ENCODE assay signal across 17 cellular contexts in the genomic region with DNA sequence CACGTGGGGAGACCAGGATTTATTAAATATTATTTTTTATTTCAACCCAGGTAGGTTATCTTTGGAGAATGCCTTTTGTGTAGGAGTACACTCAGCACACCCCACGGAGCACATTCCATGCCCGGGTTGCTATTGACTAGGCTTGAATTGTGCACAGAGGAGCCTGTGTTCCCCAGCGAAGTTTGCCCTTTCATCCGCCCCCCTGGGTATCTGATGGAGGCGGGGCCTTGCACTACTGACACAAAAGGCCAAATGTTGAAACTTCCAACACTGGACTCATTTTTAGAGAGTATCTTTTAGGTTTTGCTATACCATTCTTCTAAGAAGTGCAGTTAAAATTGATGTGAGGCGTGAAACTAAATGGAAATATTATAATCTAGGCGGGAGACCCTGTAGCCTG. TPM values are rescaled to one million over a fixed set of nuclear protein-coding genes. Genes with fewer than 3 reads are reported as not detected.
DNase-seq lines count a peak whose midpoint lies in the region; ATAC-seq and TF ChIP-seq lines count a peak whose summit lies in the region.
"Had no signal": no experiment of that assay in that cellular context is flagged by ENCODE, and none has a peak within 500 bp of the region (broad histone marks: within the 10 kb centered on the region; RNA-seq: fewer than 3 reads in every experiment).

No MANE protein-coding gene starts in this region.

- H3K4me2 ChIP-seq in neural progenitor cell: peak overlapping the region; percentile 65

- no peaks in the 10 kb centered on the region for H3K79me2 ChIP-seq in neural progenitor cell (ENCODE audit: low read depth)

- TF ChIP-seq CTCF in neural progenitor cell (IDR thresholded peaks at IDR 0.05): no peak
- TF ChIP-seq CTCF in testis (IDR thresholded peaks at IDR 0.05): no peak
- TF ChIP-seq CTCF in gastroesophageal sphincter (IDR thresholded peaks at IDR 0.05): no peak
- no peak for TF ChIP-seq CTCF in mucosa of descending colon (IDR thresholded peaks at IDR 0.05)

- H3K36me3 ChIP-seq in neural progenitor cell (no peaks in the 10 kb centered on the region), testis (ENCODE audit: low read depth, missing control alignments) (no peaks in the 10 kb centered on the region), gastroesophageal sphincter (peaks cover 0 to 4% of the 10 kb centered on the region in 2 donors), mucosa of descending colon (ENCODE audit: low read depth) (no peaks in the 10 kb centered on the region)

- H3F3A ChIP-seq in neural progenitor cell (ENCODE audit: low read depth): peaks cover 16% of the 10 kb centered on the region

- H2AFZ ChIP-seq in neural progenitor cell (replicated peaks): no peak overlapping the region

- ATAC-seq in activated CD8-positive, alpha-beta memory T cell treated with anti-CD3 and anti-CD28 coated beads, Interleukin-2, amount 10 ng/mL, durations not matched to agents 7 days and 5 days: no peak
- peak; percentile 13 for ATAC-seq in left ventricle myocardium superior
- no peak for ATAC-seq in gastroesophageal sphincter
- no peak for ATAC-seq in mucosa of descending colon
- ATAC-seq in GM19463 (IDR thresholded peaks at IDR 0.05; ENCODE audit: unreplicated experiment): no peak
- ATAC-seq: stimulated activated naive CD8-positive, alpha-beta T cell treated with anti-CD3 and anti-CD28 coated beads, Interleukin-15, amount 100 ng/mL, for 72 hours had no signal

- no peak overlapping the region for H3K27ac Mint-ChIP-seq in activated CD8-positive, alpha-beta memory T cell treated with anti-CD3 and anti-CD28 coated beads, Interleukin-2, amount 10 ng/mL, durations not matched to agents 7 days and 5 days
- peak overlapping the region; percentile 99 for H3K27ac Mint-ChIP-seq in neural progenitor cell
- H3K27ac Mint-ChIP-seq: activated CD4-positive, alpha-beta T cell treated with anti-CD3 and anti-CD28 coated beads, Interleukin-2, amount 10 ng/mL, durations not matched to agents 7 days and 5 days; activated T-helper 1 cell treated with anti-CD3 and anti-CD28 coated beads, Interleukin-12 subunit alpha, Interleukin-12 subunit beta, Interleukin-2, Interleukin-4 antibody, amounts not matched to agents 30 ng/mL and 10 ng/mL and 1 ng/mL, durations not matched to agents 14 hours and 24 hours and 36 hours; stimulated activated naive CD8-positive, alpha-beta T cell treated with anti-CD3 and anti-CD28 coated beads, Interleukin-15, amount 100 ng/mL, for 72 hours had no signal

- peak; percentile 17 for DNase-seq in activated CD8-positive, alpha-beta memory T cell treated with anti-CD3 and anti-CD28 coated beads, Interleukin-2, amount 50 U/mL, for 48 hours
- DNase-seq in activated CD8-positive, alpha-beta memory T cell treated with anti-CD3 and anti-CD28 coated beads, Interleukin-2, amount 10 ng/mL, durations not matched to agents 7 days and 5 days: no peak
- peak; percentile 41 for DNase-seq in left ventricle myocardium superior
- DNase-seq in neural progenitor cell (ENCODE audit: low spot score): peak; percentile 81
- peak; percentile 85 for DNase-seq in testis
- DNase-seq in mucosa of descending colon: no peak
- DNase-seq: activated CD4-positive, alpha-beta T cell treated with anti-CD3 and anti-CD28 coated beads, Interleukin-2, amount 10 ng/mL, durations not matched to agents 7 days and 5 days; EL; NCI-H1436; NCI-H345; SHP77; stimulated activated naive CD8-positive, alpha-beta T cell treated with anti-CD3 and anti-CD28 coated beads, Interleukin-15, amount 100 ng/mL, for 72 hours; T1000 had no signal

- H3K9me3 ChIP-seq in neural progenitor cell (ENCODE audit: low read depth) (no peaks in the 10 kb centered on the region), testis (no peaks in the 10 kb centered on the region), gastroesophageal sphincter (no peaks in the 10 kb centered on the region), mucosa of descending colon (no peaks in the 10 kb centered on the region)

- H3K9ac ChIP-seq in neural progenitor cell: no peak overlapping the region

- H3K27me3 Mint-ChIP-seq in activated CD8-positive, alpha-beta memory T cell treated with anti-CD3 and anti-CD28 coated beads, Interleukin-2, amount 10 ng/mL, durations not matched to agents 7 days and 5 days: peaks cover 3% of the 10 kb centered on the region
- peaks cover 2% of the 10 kb centered on the region for H3K27me3 Mint-ChIP-seq in neural progenitor cell (ENCODE audit: insufficient read depth, low read depth)

- no peaks in the 10 kb centered on the region for H3K9me3 Mint-ChIP-seq in activated CD8-positive, alpha-beta memory T cell treated with anti-CD3 and anti-CD28 coated beads, Interleukin-2, amount 10 ng/mL, durations not matched to agents 7 days and 5 days (ENCODE audit: low read depth)
- no peaks in the 10 kb centered on the region for H3K9me3 Mint-ChIP-seq in neural progenitor cell
- H3K9me3 Mint-ChIP-seq: activated CD4-positive, alpha-beta T cell treated with anti-CD3 and anti-CD28 coated beads, Interleukin-2, amount 10 ng/mL, durations not matched to agents 7 days and 5 days; activated T-helper 1 cell treated with anti-CD3 and anti-CD28 coated beads, Interleukin-12 subunit alpha, Interleukin-12 subunit beta, Interleukin-2, Interleukin-4 antibody, amounts not matched to agents 30 ng/mL and 10 ng/mL and 1 ng/mL, durations not matched to agents 14 hours and 24 hours and 36 hours; stimulated activated naive CD8-positive, alpha-beta T cell treated with anti-CD3 and anti-CD28 coated beads, Interleukin-15, amount 100 ng/mL, for 72 hours had no signal

- no peaks in the 10 kb centered on the region for H3K36me3 Mint-ChIP-seq in activated CD8-positive, alpha-beta memory T cell treated with anti-CD3 and anti-CD28 coated beads, Interleukin-2, amount 10 ng/mL, durations not matched to agents 7 days and 5 days
- no peaks in the 10 kb centered on the region for H3K36me3 Mint-ChIP-seq in neural progenitor cell

- intact Hi-C loops in left ventricle myocardium superior (cut with micrococcal nuclease) (no loop called here), testis (cut with DNase I; ENCODE audit: low total_unique reads) (no loop called here), mucosa of descending colon (cut with DNase I, micrococcal nuclease) (no loop called here)

- H3K4me1 ChIP-seq in neural progenitor cell: peaks cover 36% of the 10 kb centered on the region
- H3K4me1 ChIP-seq in testis: peaks cover 43% of the 10 kb centered on the region
- H3K4me1 ChIP-seq in gastroesophageal sphincter: peaks cover 0 to 6% (median 0%) of the 10 kb centered on the region in 3 donors
- peaks cover 7% of the 10 kb centered on the region for H3K4me1 ChIP-seq in mucosa of descending colon (ENCODE audit: low read depth)

- peaks cover 20% of the 10 kb centered on the region for H3K4me1 Mint-ChIP-seq in activated CD8-positive, alpha-beta memory T cell treated with anti-CD3 and anti-CD28 coated beads, Interleukin-2, amount 10 ng/mL, durations not matched to agents 7 days and 5 days
- H3K4me1 Mint-ChIP-seq in neural progenitor cell: peaks cover 53% of the 10 kb centered on the region

- H4K20me1 ChIP-seq in neural progenitor cell (ENCODE audit: low read depth): no peaks in the 10 kb centered on the region

- H3K27me3 ChIP-seq in neural progenitor cell (no peaks in the 10 kb centered on the region), testis (no peaks in the 10 kb centered on the region), gastroesophageal sphincter (no peaks in the 10 kb centered on the region)

- 48 to 74% methylated on average over 8 of the region's 8 CpGs for WGBS in testis, 2 donors
- 53 to 72% methylated on average over 4 to 5 of the region's 8 CpGs for WGBS in gastroesophageal sphincter (ENCODE audit: low coverage in 1 of 2), 2 donors

- CTCF ChIA-PET in activated CD8-positive, alpha-beta memory T cell treated with anti-CD3 and anti-CD28 coated beads, Interleukin-2, amount 10 ng/mL, durations not matched to agents 7 days and 5 days (lab: Charles Lee): no interaction called here

- TF ChIP-seq POLR2A in testis (IDR thresholded peaks at IDR 0.05) (no peak), gastroesophageal sphincter (IDR thresholded peaks at IDR 0.05) (no peak)

- H3K4me3 Mint-ChIP-seq in activated CD8-positive, alpha-beta memory T cell treated with anti-CD3 and anti-CD28 coated beads, Interleukin-2, amount 10 ng/mL, durations not matched to agents 7 days and 5 days: no peak overlapping the region
- peak overlapping the region; percentile 56 for H3K4me3 Mint-ChIP-seq in neural progenitor cell
- H3K4me3 Mint-ChIP-seq: activated CD4-positive, alpha-beta T cell treated with anti-CD3 and anti-CD28 coated beads, Interleukin-2, amount 10 ng/mL, durations not matched to agents 7 days and 5 days; activated T-helper 1 cell treated with anti-CD3 and anti-CD28 coated beads, Interleukin-12 subunit alpha, Interleukin-12 subunit beta, Interleukin-2, Interleukin-4 antibody, amounts not matched to agents 30 ng/mL and 10 ng/mL and 1 ng/mL, durations not matched to agents 14 hours and 24 hours and 36 hours; stimulated activated naive CD8-positive, alpha-beta T cell treated with anti-CD3 and anti-CD28 coated beads, Interleukin-15, amount 100 ng/mL, for 72 hours had no signal

- no peak overlapping the region for H3K4me3 ChIP-seq in neural progenitor cell
- H3K4me3 ChIP-seq in testis: no peak overlapping the region
- no peak overlapping the region for H3K4me3 ChIP-seq in gastroesophageal sphincter
- H3K4me3 ChIP-seq in mucosa of descending colon: no peak overlapping the region

- H3K27ac ChIP-seq in neural progenitor cell (peak overlapping the region; percentile 11), testis (peak overlapping the region; percentile 34 to 68), gastroesophageal sphincter (peak overlapping the region in 2 of 4 donors; percentile 46 to 58)
- H3K27ac ChIP-seq: 22Rv1 had no signal

- no peak for TF ChIP-seq EP300 in gastroesophageal sphincter (IDR thresholded peaks at IDR 0.05)

RNA-seq across cellular contexts. Expression of a gene that starts 39.3 kb away (rescaled TPM):
- 100 to 1,000 TPM in 1 of 2 experiments, 10 to 100 TPM in 1; 76.0 to 118 TPM for total RNA-seq in activated CD8-positive, alpha-beta memory T cell treated with anti-CD3 and anti-CD28 coated beads, Interleukin-2, amount 10 ng/mL, durations not matched to agents 7 days and 5 days
- 53.1 TPM for total RNA-seq in left ventricle myocardium superior
- total RNA-seq in neural progenitor cell (ENCODE audit: low replicate concordance): 89.2 and 143 TPM in 2 replicates
- total RNA-seq in testis: 10 to 100 TPM; 67.7 to 68.2 TPM
- 38.1 TPM for polyA plus RNA-seq in testis (ENCODE audit: insufficient read depth, low read depth, low replicate concordance)
- total RNA-seq in gastroesophageal sphincter: 10 to 100 TPM; 32.2 to 57.6 (median 40.2) TPM
- 10 to 100 TPM; 71.5 to 77.5 (median 75.3) TPM for total RNA-seq in mucosa of descending colon

Comparison
In these comparisons a context has a peak if more than half of its experiments do, and no peak if none do; other contexts are left out.
1. DNase-seq: peak in activated CD8-positive, alpha-beta memory T cell treated with anti-CD3 and anti-CD28 coated beads, Interleukin-2, amount 50 U/mL, for 48 hours (single experiment), left ventricle myocardium superior (single experiment), neural progenitor cell (single experiment) and testis (single experiment); none in activated CD8-positive, alpha-beta memory T cell treated with anti-CD3 and anti-CD28 coated beads, Interleukin-2, amount 10 ng/mL, durations not matched to agents 7 days and 5 days (single experiment) and mucosa of descending colon (0 of 3).